ENCODE assay signal across 8 cellular contexts in genomic region chr3:187062526-187063177, GRCh38.
DNase-seq lines count a peak whose midpoint lies in the region; ATAC-seq and TF ChIP-seq lines count a peak whose summit lies in the region.

No MANE protein-coding gene starts in this region.

- POLR2A ChIA-PET in activated B cell treated with CpG ODN at 0.5 μM for 24 hours (lab: Charles Lee): interaction anchor here (0.6 to 1.8 kb wide), 4 partner anchors 13 to 242 kb away, joined by 3 to 6 read pairs (median 5); no protein-coding TSS in a partner anchor

- peak overlapping the region; percentile 50 for H3K4me3 Mint-ChIP-seq in activated B cell treated with CpG ODN at 0.5 μM for 24 hours

- no peak for TF ChIP-seq POLR2A in upper lobe of left lung (IDR thresholded peaks at IDR 0.05)

- no peak for TF ChIP-seq CTCF in cardiac muscle cell (IDR thresholded peaks at IDR 0.05; ENCODE audit: low read depth, low read length)
- TF ChIP-seq CTCF in activated B cell treated with CpG ODN at 0.5 μM for 24 hours (IDR thresholded peaks at IDR 0.05): no peak
- no peak for TF ChIP-seq CTCF in foreskin fibroblast (IDR thresholded peaks at IDR 0.05; ENCODE audit: low read depth, low read length)
- no peak for TF ChIP-seq CTCF in upper lobe of left lung (IDR thresholded peaks at IDR 0.05)

- no peak for TF ChIP-seq EP300 in upper lobe of left lung (IDR thresholded peaks at IDR 0.05)

- H3K27ac ChIP-seq in cardiac muscle cell: peak overlapping the region; percentile 70
- peak overlapping the region; percentile 54 to 77 (median 72) for H3K27ac ChIP-seq in upper lobe of left lung

- peak overlapping the region; percentile 92 for H3K27ac Mint-ChIP-seq in activated B cell treated with CpG ODN at 0.5 μM for 24 hours

- peaks cover 88% of the 10 kb centered on the region for H3K4me1 Mint-ChIP-seq in activated B cell treated with CpG ODN at 0.5 μM for 24 hours

- intact Hi-C loops in Right ventricle myocardium inferior (cut with DNase I): no loop called here
- intact Hi-C loops in activated B cell treated with CpG ODN at 0.5 μM for 24 hours (cut with micrococcal nuclease): no loop called here

- H3K9me3 Mint-ChIP-seq in activated B cell treated with CpG ODN at 0.5 μM for 24 hours: no peaks in the 10 kb centered on the region

- no peaks in the 10 kb centered on the region for H3K9me3 ChIP-seq in cardiac muscle cell (ENCODE audit: low read depth)
- peaks cover 0 to 2% (median 0%) of the 10 kb centered on the region in 4 donors for H3K9me3 ChIP-seq in upper lobe of left lung

- peaks cover 90% of the 10 kb centered on the region for H3K36me3 Mint-ChIP-seq in activated B cell treated with CpG ODN at 0.5 μM for 24 hours (ENCODE audit: low read depth)

- CTCF ChIA-PET in activated B cell treated with CpG ODN at 0.5 μM for 24 hours (lab: Charles Lee): interaction anchor here (1.0 kb wide), 1 partner anchor 131 kb away, joined by 3 read pairs; no protein-coding TSS in a partner anchor

- no peaks in the 10 kb centered on the region for H3K27me3 Mint-ChIP-seq in activated B cell treated with CpG ODN at 0.5 μM for 24 hours

- H3K4me3 ChIP-seq in cardiac muscle cell (no peak overlapping the region), foreskin fibroblast (ENCODE audit: low read depth in 1 of 2, low read length in 2 of 2) (no peak overlapping the region), upper lobe of left lung (no peak overlapping the region)

- H3K4me1 ChIP-seq in cardiac muscle cell (ENCODE audit: low read depth): peaks cover 18% of the 10 kb centered on the region
- peaks cover 6 to 30% (median 18%) of the 10 kb centered on the region in 4 donors for H3K4me1 ChIP-seq in upper lobe of left lung

- peaks cover 4% of the 10 kb centered on the region for H3K36me3 ChIP-seq in cardiac muscle cell
- H3K36me3 ChIP-seq in upper lobe of left lung: peaks cover 0 to 7% (median 0%) of the 10 kb centered on the region in 4 donors

- DNase-seq in cardiac muscle cell (ENCODE audit: low read depth in 1 of 2, low spot score in 1 of 2): peak in 1 of 2 donors; percentile 93
- no peak for DNase-seq in Right ventricle myocardium inferior (ENCODE audit: missing footprints)
- no peak for DNase-seq in activated B cell treated with CpG ODN at 0.5 μM for 24 hours
- DNase-seq in foreskin fibroblast: peak; percentile 51 to 64
- DNase-seq in upper lobe of left lung: no peak
- DNase-seq in KBM-7: no peak
- DNase-seq in DMS153 treated with DMSO at 0.1 percent for 48 hours (lab: John Stamatoyannopoulos, UW; ENCODE audit: unreplicated experiment): no peak
- no peak for DNase-seq in SKM-1 (lab: John Stamatoyannopoulos, UW; ENCODE audit: unreplicated experiment)

- no peaks in the 10 kb centered on the region for H3K27me3 ChIP-seq in cardiac muscle cell
- H3K27me3 ChIP-seq in upper lobe of left lung: no peaks in the 10 kb centered on the region

- ATAC-seq in Right ventricle myocardium inferior (no peak), activated B cell treated with CpG ODN at 0.5 μM for 24 hours (ENCODE audit: low read depth) (no peak), upper lobe of left lung (ENCODE audit: low FRiP score in 2 of 2) (peak in 1 of 2 donors; percentile 56)

- in situ Hi-C loops in KBM-7 (cut with MboI; ENCODE audit: low pct_unique_long_range_greater_than_20kb, low sequenced_read_pairs): no loop called here

Comparison
In these comparisons a context has a peak if more than half of its experiments do, and no peak if none do; other contexts are left out.
1. DNase-seq: peak in foreskin fibroblast (2 of 2); none in Right ventricle myocardium inferior (single experiment), activated B cell treated with CpG ODN at 0.5 μM for 24 hours (single experiment), upper lobe of left lung (0 of 2), KBM-7 (single experiment), DMS153 treated with DMSO at 0.1 percent for 48 hours (single experiment) and SKM-1 (single experiment).